ENCODE assay signal across 2 cellular contexts in the genomic region with DNA sequence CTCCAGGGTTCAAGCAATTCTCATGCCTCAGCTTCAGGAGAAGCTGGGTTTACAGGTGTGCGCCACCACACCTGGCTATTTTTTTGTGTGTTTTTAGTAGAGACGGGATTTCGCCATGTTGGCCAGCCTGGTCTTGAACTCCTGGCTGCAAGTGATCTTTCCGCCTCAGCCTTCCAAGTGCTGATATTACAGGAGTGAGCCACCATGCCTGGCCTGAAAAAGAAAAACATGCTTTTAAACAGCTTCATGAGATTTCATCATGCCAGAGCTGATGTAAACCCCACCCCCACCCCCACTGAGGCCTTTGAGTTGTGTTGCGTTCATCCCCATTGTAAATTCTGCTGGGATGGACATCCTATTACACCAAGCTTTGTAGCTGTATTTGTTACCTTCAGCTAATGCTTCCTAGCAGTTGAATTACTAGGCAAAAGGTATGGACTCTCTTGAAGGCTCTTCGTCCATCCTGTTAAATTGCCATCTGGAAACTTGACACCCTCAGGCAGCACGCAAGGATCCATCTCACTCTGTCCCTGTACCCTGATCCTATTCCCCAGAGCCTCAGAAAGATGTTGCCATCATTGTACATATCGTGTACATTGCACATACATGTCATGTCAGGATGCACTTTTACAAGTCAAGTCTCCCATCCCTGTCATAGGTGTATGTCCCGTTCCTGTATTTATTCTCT.
A peak's percentile ranks its signal among the peaks of the same experiment; 100 is the strongest.
TF ChIP-seq lines count a peak whose summit lies in the region.

No MANE protein-coding gene starts in this region.

TF ChIP-seq in HEK293, 187 proteins besides CTCF, POLR2A, EP300 and RAD21 (continued from another document and continues in another):
- TF ChIP-seq ZNF274 (IDR thresholded peaks at IDR 0.05; ENCODE audit: low read length) (no peak), ZNF274 (tag by site-specific recombination; IDR thresholded peaks at IDR 0.05; ENCODE audit: borderline replicate concordance) (no peak), ZNF660 (tag by site-specific recombination; IDR thresholded peaks at IDR 0.05) (peak; percentile 92), ZNF785 (tag by site-specific recombination; IDR thresholded peaks at IDR 0.05) (no peak), KLF7 (tag by site-specific recombination; IDR thresholded peaks at IDR 0.05; ENCODE audit: borderline replicate concordance) (no peak), ZNF561 (tag by site-specific recombination; IDR thresholded peaks at IDR 0.05; ENCODE audit: borderline replicate concordance) (peak; percentile 74; the same call in 1 of the 2 replicates), ZNF266 (tag by site-specific recombination; IDR thresholded peaks at IDR 0.05; ENCODE audit: low read depth) (no peak), ZBTB17 (tag by site-specific recombination; IDR thresholded peaks at IDR 0.05) (peak; percentile 56; the same call in 1 of the 2 replicates), ZNF416 (tag by site-specific recombination; IDR thresholded peaks at IDR 0.05) (no peak), ZNF501 (tag by site-specific recombination; IDR thresholded peaks at IDR 0.05) (no peak), ZNF146 (tag by site-specific recombination; IDR thresholded peaks at IDR 0.05) (no peak)
- TF ChIP-seq, protein P1, sequence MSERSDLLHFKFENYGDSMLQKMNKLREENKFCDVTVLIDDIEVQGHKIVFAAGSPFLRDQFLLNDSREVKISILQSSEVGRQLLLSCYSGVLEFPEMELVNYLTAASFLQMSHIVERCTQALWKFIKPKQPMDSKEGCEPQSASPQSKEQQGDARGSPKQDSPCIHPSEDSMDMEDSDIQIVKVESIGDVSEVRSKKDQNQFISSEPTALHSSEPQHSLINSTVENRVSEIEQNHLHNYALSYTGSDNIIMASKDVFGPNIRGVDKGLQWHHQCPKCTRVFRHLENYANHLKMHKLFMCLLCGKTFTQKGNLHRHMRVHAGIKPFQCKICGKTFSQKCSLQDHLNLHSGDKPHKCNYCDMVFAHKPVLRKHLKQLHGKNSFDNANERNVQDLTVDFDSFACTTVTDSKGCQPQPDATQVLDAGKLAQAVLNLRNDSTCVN (tag by site-specific recombination; optimal IDR thresholded peaks at IDR 0.05) = no peak
- TF ChIP-seq, protein P2, sequence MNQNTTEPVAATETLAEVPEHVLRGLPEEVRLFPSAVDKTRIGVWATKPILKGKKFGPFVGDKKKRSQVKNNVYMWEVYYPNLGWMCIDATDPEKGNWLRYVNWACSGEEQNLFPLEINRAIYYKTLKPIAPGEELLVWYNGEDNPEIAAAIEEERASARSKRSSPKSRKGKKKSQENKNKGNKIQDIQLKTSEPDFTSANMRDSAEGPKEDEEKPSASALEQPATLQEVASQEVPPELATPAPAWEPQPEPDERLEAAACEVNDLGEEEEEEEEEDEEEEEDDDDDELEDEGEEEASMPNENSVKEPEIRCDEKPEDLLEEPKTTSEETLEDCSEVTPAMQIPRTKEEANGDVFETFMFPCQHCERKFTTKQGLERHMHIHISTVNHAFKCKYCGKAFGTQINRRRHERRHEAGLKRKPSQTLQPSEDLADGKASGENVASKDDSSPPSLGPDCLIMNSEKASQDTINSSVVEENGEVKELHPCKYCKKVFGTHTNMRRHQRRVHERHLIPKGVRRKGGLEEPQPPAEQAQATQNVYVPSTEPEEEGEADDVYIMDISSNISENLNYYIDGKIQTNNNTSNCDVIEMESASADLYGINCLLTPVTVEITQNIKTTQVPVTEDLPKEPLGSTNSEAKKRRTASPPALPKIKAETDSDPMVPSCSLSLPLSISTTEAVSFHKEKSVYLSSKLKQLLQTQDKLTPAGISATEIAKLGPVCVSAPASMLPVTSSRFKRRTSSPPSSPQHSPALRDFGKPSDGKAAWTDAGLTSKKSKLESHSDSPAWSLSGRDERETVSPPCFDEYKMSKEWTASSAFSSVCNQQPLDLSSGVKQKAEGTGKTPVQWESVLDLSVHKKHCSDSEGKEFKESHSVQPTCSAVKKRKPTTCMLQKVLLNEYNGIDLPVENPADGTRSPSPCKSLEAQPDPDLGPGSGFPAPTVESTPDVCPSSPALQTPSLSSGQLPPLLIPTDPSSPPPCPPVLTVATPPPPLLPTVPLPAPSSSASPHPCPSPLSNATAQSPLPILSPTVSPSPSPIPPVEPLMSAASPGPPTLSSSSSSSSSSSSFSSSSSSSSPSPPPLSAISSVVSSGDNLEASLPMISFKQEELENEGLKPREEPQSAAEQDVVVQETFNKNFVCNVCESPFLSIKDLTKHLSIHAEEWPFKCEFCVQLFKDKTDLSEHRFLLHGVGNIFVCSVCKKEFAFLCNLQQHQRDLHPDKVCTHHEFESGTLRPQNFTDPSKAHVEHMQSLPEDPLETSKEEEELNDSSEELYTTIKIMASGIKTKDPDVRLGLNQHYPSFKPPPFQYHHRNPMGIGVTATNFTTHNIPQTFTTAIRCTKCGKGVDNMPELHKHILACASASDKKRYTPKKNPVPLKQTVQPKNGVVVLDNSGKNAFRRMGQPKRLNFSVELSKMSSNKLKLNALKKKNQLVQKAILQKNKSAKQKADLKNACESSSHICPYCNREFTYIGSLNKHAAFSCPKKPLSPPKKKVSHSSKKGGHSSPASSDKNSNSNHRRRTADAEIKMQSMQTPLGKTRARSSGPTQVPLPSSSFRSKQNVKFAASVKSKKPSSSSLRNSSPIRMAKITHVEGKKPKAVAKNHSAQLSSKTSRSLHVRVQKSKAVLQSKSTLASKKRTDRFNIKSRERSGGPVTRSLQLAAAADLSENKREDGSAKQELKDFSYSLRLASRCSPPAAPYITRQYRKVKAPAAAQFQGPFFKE (tag by site-specific recombination; IDR thresholded peaks at IDR 0.05; ENCODE audit: borderline replicate concordance) = no peak
- TF ChIP-seq, protein P3, sequence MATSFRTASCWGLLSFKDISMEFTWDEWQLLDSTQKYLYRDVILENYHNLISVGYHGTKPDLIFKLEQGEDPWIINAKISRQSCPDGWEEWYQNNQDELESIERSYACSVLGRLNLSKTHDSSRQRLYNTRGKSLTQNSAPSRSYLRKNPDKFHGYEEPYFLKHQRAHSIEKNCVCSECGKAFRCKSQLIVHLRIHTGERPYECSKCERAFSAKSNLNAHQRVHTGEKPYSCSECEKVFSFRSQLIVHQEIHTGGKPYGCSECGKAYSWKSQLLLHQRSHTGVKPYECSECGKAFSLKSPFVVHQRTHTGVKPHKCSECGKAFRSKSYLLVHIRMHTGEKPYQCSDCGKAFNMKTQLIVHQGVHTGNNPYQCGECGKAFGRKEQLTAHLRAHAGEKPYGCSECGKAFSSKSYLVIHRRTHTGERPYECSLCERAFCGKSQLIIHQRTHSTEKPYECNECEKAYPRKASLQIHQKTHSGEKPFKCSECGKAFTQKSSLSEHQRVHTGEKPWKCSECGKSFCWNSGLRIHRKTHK (tag by site-specific recombination; IDR thresholded peaks at IDR 0.05) = no peak

TF ChIP-seq in K562, 482 proteins besides CTCF, POLR2A, EP300 and RAD21 (continued from another document):
- no peak for TF ChIP-seq CEBPG (CRISPR knock-in tag; IDR thresholded peaks at IDR 0.05)
- TF ChIP-seq CEBPG (tag; conservative IDR thresholded peaks at IDR 0.05 in 1 of 2, IDR thresholded peaks at IDR 0.05 in 1 of 2) = peak; percentile 21 to 88; a peak in 3 of 4 replicates
- no peak for TF ChIP-seq ILK (tag; IDR thresholded peaks at IDR 0.05; ENCODE audit: borderline replicate concordance, low read depth)
- TF ChIP-seq PHF21A (IDR thresholded peaks at IDR 0.05; ENCODE audit: borderline replicate concordance, low read depth) = no peak
- TF ChIP-seq ETS2 (tag; IDR thresholded peaks at IDR 0.05; ENCODE audit: borderline replicate concordance, poor library complexity, severe bottlenecking) = no peak
- TF ChIP-seq CEBPB (tag; IDR thresholded peaks at IDR 0.05) = 0 out of 2 replicates have a peak, but pooled peaks have one; percentile 7
- 0 out of 2 replicates have a peak, but pooled peaks have one; percentile 20 for TF ChIP-seq MYC (IDR thresholded peaks at IDR 0.05; ENCODE audit: low read depth, low read length)
- TF ChIP-seq MYC (CRISPR knock-in tag; IDR thresholded peaks at IDR 0.05; ENCODE audit: borderline replicate concordance, low read depth) = no peak
- TF ChIP-seq ZEB2 (IDR thresholded peaks at IDR 0.05) = 0 out of 2 replicates have a peak, but pooled peaks have one; percentile 25
